ENCODE assay signal across 1 cellular context in genomic region chr10:69352569-69353264, GRCh38.
TF ChIP-seq lines count a peak whose summit lies in the region.

No MANE protein-coding gene starts in this region.

TF ChIP-seq in GM23338, 12 proteins besides CTCF, POLR2A, EP300 and RAD21:
- TF ChIP-seq ZNF462 (CRISPR knock-in tag; IDR thresholded peaks at IDR 0.05), result no peak
- no peak for TF ChIP-seq STAT1 (IDR thresholded peaks at IDR 0.05; ENCODE audit: unreplicated experiment)
- TF ChIP-seq ZNF114 (CRISPR knock-in tag; IDR thresholded peaks at IDR 0.05), result no peak
- TF ChIP-seq ZNF331 (CRISPR knock-in tag; IDR thresholded peaks at IDR 0.05; ENCODE audit: low read depth), result no peak
- TF ChIP-seq POLR2AphosphoS5 (IDR thresholded peaks at IDR 0.05; ENCODE audit: low read depth), result no peak
- TF ChIP-seq EZH2phosphoT487 (IDR thresholded peaks at IDR 0.05; ENCODE audit: unreplicated experiment), result no peak
- no peak for TF ChIP-seq EZH2 (IDR thresholded peaks at IDR 0.05; ENCODE audit: low read depth, unreplicated experiment)
- no peak for TF ChIP-seq CREB1 (CRISPR knock-in tag; IDR thresholded peaks at IDR 0.05; ENCODE audit: low read depth)
- no peak for TF ChIP-seq JUNB (IDR thresholded peaks at IDR 0.05; ENCODE audit: unreplicated experiment)
- TF ChIP-seq REST (IDR thresholded peaks at IDR 0.05; ENCODE audit: unreplicated experiment), result no peak
- no peak for TF ChIP-seq ETS1 (IDR thresholded peaks at IDR 0.05)
- no peak for TF ChIP-seq NANOG (IDR thresholded peaks at IDR 0.05; ENCODE audit: borderline replicate concordance)
